In genomic region chr10:129319934-129320333, GRCh38 we compare ENCODE assay signal across 21 cellular contexts.
DNase-seq lines count a peak whose midpoint lies in the region; FAIRE-seq and TF ChIP-seq lines count a peak whose summit lies in the region.
"Had no signal": no experiment of that assay in that cellular context is flagged by ENCODE, and none has a peak within 500 bp of the region (broad histone marks: within the 10 kb centered on the region; RNA-seq: fewer than 3 reads in every experiment).

No MANE protein-coding gene starts in this region.

- H3K4ac ChIP-seq in trophoblast cell (ENCODE audit: low read depth, low read length), result no peak overlapping the region

- BruUV-seq in endothelial cell of umbilical vein (replicated peaks; lab: Mats Ljungman, UMichigan), result no TSS peak

- FAIRE-seq in endothelial cell of umbilical vein (lab: Jason Lieb, UNC), result no peak
- FAIRE-seq: A204.1, GM12878, H54 had no signal

- dilution Hi-C loops in endothelial cell of umbilical vein (cut with MboI; ENCODE audit: extremely low pct_ligation_motif_present, low sequenced_read_pairs), result no loop called here

- no peaks in the 10 kb centered on the region for H4K20me1 ChIP-seq in endothelial cell of umbilical vein (replicated peaks; ENCODE audit: control insufficient read depth, extremely low read depth, insufficient read depth, low read length)
- H4K20me1 ChIP-seq in hepatocyte (ENCODE audit: insufficient read depth, poor library complexity, severe bottlenecking), result no peaks in the 10 kb centered on the region

- H3K79me1 ChIP-seq in trophoblast cell (ENCODE audit: low read length), result no peaks in the 10 kb centered on the region

- H3K9me2 ChIP-seq in hepatocyte (replicated peaks; ENCODE audit: insufficient read depth), result no peaks in the 10 kb centered on the region

- H3K4me1 ChIP-seq in endothelial cell of umbilical vein (ENCODE audit: control insufficient read depth, extremely low read depth, insufficient read depth, low read length), result peaks cover 7% of the 10 kb centered on the region
- no peaks in the 10 kb centered on the region for H3K4me1 ChIP-seq in trophoblast cell (ENCODE audit: control insufficient read depth in 1 of 2, insufficient read depth in 2 of 2, low read length in 2 of 2)
- H3K4me1 ChIP-seq in hepatocyte (ENCODE audit: insufficient read depth), result no peaks in the 10 kb centered on the region

- TF ChIP-seq POLR2A in endothelial cell of umbilical vein (IDR thresholded peaks at IDR 0.05; ENCODE audit: low read depth, low read length), result no peak

- H3K27me3 ChIP-seq in endothelial cell of umbilical vein (ENCODE audit: control insufficient read depth in 2 of 2, insufficient read depth in 2 of 2, low read length in 2 of 2) (peaks cover 0 to 5% of the 10 kb centered on the region in 2 experiments), trophoblast cell (ENCODE audit: insufficient read depth, low read length) (no peaks in the 10 kb centered on the region), hepatocyte (no peaks in the 10 kb centered on the region)
- H3K27me3 ChIP-seq: BE2C had no signal

- intact Hi-C loops in endothelial cell of umbilical vein (cut with micrococcal nuclease), result loop anchor here (2.0 kb wide), 1 partner anchor 61 kb away; no protein-coding TSS in a partner anchor

- H3K36me3 ChIP-seq in endothelial cell of umbilical vein (ENCODE audit: control insufficient read depth in 2 of 2, extremely low read depth in 1 of 2, insufficient read depth in 2 of 2, low read length in 2 of 2), result no peaks in the 10 kb centered on the region
- H3K36me3 ChIP-seq in trophoblast cell (ENCODE audit: control insufficient read depth in 1 of 2, insufficient read depth in 2 of 2, low read length in 2 of 2), result no peaks in the 10 kb centered on the region
- no peaks in the 10 kb centered on the region for H3K36me3 ChIP-seq in hepatocyte (replicated peaks; ENCODE audit: insufficient read depth, low read depth)
- H3K36me3 ChIP-seq: BE2C had no signal

- H3K9ac ChIP-seq in endothelial cell of umbilical vein (replicated peaks; ENCODE audit: extremely low read depth, insufficient read depth, low read length) (no peak overlapping the region), trophoblast cell (ENCODE audit: low read length) (no peak overlapping the region)

- H4K8ac ChIP-seq in trophoblast cell (ENCODE audit: low read depth, low read length), result no peak overlapping the region

- H3K27ac ChIP-seq in endothelial cell of umbilical vein (ENCODE audit: insufficient read depth, low read depth, low read length), result peak overlapping the region; percentile 35
- no peak overlapping the region for H3K27ac ChIP-seq in trophoblast cell (ENCODE audit: low read depth, low read length)
- no peak overlapping the region for H3K27ac ChIP-seq in hepatocyte

- H3K4me2 ChIP-seq in endothelial cell of umbilical vein (ENCODE audit: insufficient read depth, low read length) (no peak overlapping the region), trophoblast cell (ENCODE audit: low read length) (no peak overlapping the region), hepatocyte (no peak overlapping the region)
- H3K4me2 ChIP-seq: GM23338 had no signal

- H3K23ac ChIP-seq in trophoblast cell (ENCODE audit: low read length), result no peak overlapping the region

- TF ChIP-seq CTCF in endothelial cell of umbilical vein (IDR thresholded peaks at IDR 0.05; ENCODE audit: extremely low read depth in 1 of 2, insufficient read depth in 1 of 2, low read depth in 1 of 2, low read length in 2 of 2) (no peak), fibroblast of pulmonary artery (IDR thresholded peaks at IDR 0.05; ENCODE audit: low read length, missing control alignments) (no peak), hepatocyte (IDR thresholded peaks at IDR 0.05; ENCODE audit: poor library complexity) (no peak)

- POLR2A ChIA-PET in endothelial cell of umbilical vein (lab: Charles Lee), result no interaction called here

- no peak overlapping the region for H3K14ac ChIP-seq in trophoblast cell (ENCODE audit: low read length)

- no peaks in the 10 kb centered on the region for H3K9me1 ChIP-seq in endothelial cell of umbilical vein (replicated peaks; ENCODE audit: control insufficient read depth, extremely low read depth, insufficient read depth, low read length)

- H2AK5ac ChIP-seq in trophoblast cell (ENCODE audit: low read length), result no peak overlapping the region

- no peak overlapping the region for H2BK5ac ChIP-seq in trophoblast cell (ENCODE audit: low read depth, low read length, poor library complexity)

- H2BK120ac ChIP-seq in trophoblast cell (ENCODE audit: insufficient read depth, low read length, poor library complexity), result no peak overlapping the region

- H3K18ac ChIP-seq in trophoblast cell (ENCODE audit: low read length), result no peak overlapping the region

- no peak overlapping the region for H3K4me3 ChIP-seq in endothelial cell of umbilical vein (replicated peaks in 1 of 3; ENCODE audit: insufficient read depth in 1 of 3, low read depth in 1 of 3, low read length in 3 of 3)
- H3K4me3 ChIP-seq in fibroblast of pulmonary artery (replicated peaks; ENCODE audit: low read depth, low read length), result no peak overlapping the region
- no peak overlapping the region for H3K4me3 ChIP-seq in trophoblast cell (ENCODE audit: low read depth, low read length)
- H3K4me3 ChIP-seq in hepatocyte, result no peak overlapping the region
- H3K4me3 ChIP-seq: GM12878, GM23338 had no signal

- H3K79me2 ChIP-seq in endothelial cell of umbilical vein (ENCODE audit: control insufficient read depth, insufficient read depth, low read length), result no peaks in the 10 kb centered on the region
- no peaks in the 10 kb centered on the region for H3K79me2 ChIP-seq in trophoblast cell (ENCODE audit: control insufficient read depth, insufficient read depth, low read length, poor library complexity)
- no peaks in the 10 kb centered on the region for H3K79me2 ChIP-seq in hepatocyte

- WGBS in trophoblast cell (ENCODE audit: extremely low coverage, insufficient coverage, insufficient read length), result no CpG with 5 or more reads among the region's 1 CpG
- WGBS in hepatocyte (ENCODE audit: low lambda C conversion rate, missing lambda C conversion rate), result 95% methylated on average over 1 of the region's 1 CpG

- no peak overlapping the region for H4K12ac ChIP-seq in trophoblast cell (ENCODE audit: low read depth, low read length)

- CTCF ChIA-PET in endothelial cell of umbilical vein (lab: Charles Lee), result interaction anchor here (1.2 kb wide), 1 partner anchor 12 kb away, joined by 4 read pairs; no protein-coding TSS in a partner anchor

- DNase-seq in endothelial cell of umbilical vein (ENCODE audit: low read depth, low spot score) (peak; percentile 25), fibroblast of pulmonary artery (ENCODE audit: low read depth) (peak; percentile 20), trophoblast cell (peak; percentile 18 to 71), cerebellar nuclear complex (lab: John Stamatoyannopoulos, UW) (no peak), hepatocyte (ENCODE audit: low spot score) (no peak)
- no peak for DNase-seq in activated T-cell treated with anti-CD3 and anti-CD28 coated beads, Interleukin-2, amount 50 U/mL, for 1 hour
- DNase-seq: ACHN; BE2C; C1 segment of cervical spinal cord; CD4-positive, CD25-positive, alpha-beta regulatory T cell; CD8-positive, alpha-beta memory T cell; COR-L47; DMS 273 treated with DMSO at 0.1 percent for 48 hours; DMS53; DND-41; EL; HCEC 1CT had no signal

- no peak overlapping the region for H2BK12ac ChIP-seq in trophoblast cell (ENCODE audit: low read length)

- H2AFZ ChIP-seq in endothelial cell of umbilical vein (ENCODE audit: low read depth, low read length) (no peak overlapping the region), trophoblast cell (ENCODE audit: insufficient read depth, low read length, poor library complexity) (no peak overlapping the region), hepatocyte (no peak overlapping the region)
- H2AFZ ChIP-seq: GM23338 had no signal

- no peak overlapping the region for H4K91ac ChIP-seq in trophoblast cell (ENCODE audit: low read depth, low read length)

- no peaks in the 10 kb centered on the region for H3K9me3 ChIP-seq in endothelial cell of umbilical vein (replicated peaks; ENCODE audit: control insufficient read depth, insufficient read depth, low read length)
- peaks cover 1% of the 10 kb centered on the region for H3K9me3 ChIP-seq in trophoblast cell (ENCODE audit: insufficient read depth, low read depth, low read length)
- H3K9me3 ChIP-seq in hepatocyte (ENCODE audit: low read depth), result no peaks in the 10 kb centered on the region
- H3K9me3 ChIP-seq: BE2C had no signal

TF ChIP-seq in endothelial cell of umbilical vein, 7 proteins besides CTCF, POLR2A, EP300 and RAD21:
- TF ChIP-seq FOS (IDR thresholded peaks at IDR 0.05; ENCODE audit: borderline replicate concordance, insufficient read depth, low read length) (peak; percentile 36), MAX (IDR thresholded peaks at IDR 0.05; ENCODE audit: insufficient read depth, insufficient read length) (no peak), JUN (IDR thresholded peaks at IDR 0.05; ENCODE audit: borderline replicate concordance, insufficient read depth, insufficient read length, low read depth) (peak; percentile 20)
TF ChIP-seq in endothelial cell of umbilical vein: peak in this region for 2.

Comparison
In these comparisons a context has a peak if more than half of its experiments do, and no peak if none do; other contexts are left out.
1. DNase-seq: peak in endothelial cell of umbilical vein (single experiment), fibroblast of pulmonary artery (single experiment) and trophoblast cell (2 of 2); none in activated T-cell treated with anti-CD3 and anti-CD28 coated beads, Interleukin-2, amount 50 U/mL, for 1 hour (single experiment), cerebellar nuclear complex (0 of 2) and hepatocyte (single experiment).